ENCODE assay signal across 1 cellular context in the genomic region with DNA sequence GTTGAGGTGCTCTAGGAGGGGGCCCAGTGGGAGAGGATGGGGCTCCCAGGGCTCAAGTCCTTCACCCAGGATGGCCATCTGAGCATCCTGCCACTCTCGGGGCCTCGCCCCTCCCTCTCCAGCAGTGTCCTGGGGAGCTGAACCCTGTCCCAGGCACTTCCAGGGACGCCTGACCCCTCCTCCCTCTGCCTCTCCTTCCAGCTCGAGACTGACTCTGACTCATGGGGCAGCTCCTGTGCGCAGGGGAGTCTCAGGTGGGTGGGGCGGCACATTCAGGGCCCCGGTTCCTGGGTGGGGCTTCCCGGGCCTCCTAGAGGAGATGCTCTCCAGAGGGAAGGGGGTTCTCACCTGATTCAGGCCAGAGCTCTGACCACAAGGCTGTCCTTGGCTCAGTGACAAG.
TF ChIP-seq lines count a peak whose summit lies in the region.

No MANE protein-coding gene starts in this region.

TF ChIP-seq in GM23338, 12 proteins besides CTCF, POLR2A, EP300 and RAD21 (continued from another document):
- TF ChIP-seq, protein P1, sequence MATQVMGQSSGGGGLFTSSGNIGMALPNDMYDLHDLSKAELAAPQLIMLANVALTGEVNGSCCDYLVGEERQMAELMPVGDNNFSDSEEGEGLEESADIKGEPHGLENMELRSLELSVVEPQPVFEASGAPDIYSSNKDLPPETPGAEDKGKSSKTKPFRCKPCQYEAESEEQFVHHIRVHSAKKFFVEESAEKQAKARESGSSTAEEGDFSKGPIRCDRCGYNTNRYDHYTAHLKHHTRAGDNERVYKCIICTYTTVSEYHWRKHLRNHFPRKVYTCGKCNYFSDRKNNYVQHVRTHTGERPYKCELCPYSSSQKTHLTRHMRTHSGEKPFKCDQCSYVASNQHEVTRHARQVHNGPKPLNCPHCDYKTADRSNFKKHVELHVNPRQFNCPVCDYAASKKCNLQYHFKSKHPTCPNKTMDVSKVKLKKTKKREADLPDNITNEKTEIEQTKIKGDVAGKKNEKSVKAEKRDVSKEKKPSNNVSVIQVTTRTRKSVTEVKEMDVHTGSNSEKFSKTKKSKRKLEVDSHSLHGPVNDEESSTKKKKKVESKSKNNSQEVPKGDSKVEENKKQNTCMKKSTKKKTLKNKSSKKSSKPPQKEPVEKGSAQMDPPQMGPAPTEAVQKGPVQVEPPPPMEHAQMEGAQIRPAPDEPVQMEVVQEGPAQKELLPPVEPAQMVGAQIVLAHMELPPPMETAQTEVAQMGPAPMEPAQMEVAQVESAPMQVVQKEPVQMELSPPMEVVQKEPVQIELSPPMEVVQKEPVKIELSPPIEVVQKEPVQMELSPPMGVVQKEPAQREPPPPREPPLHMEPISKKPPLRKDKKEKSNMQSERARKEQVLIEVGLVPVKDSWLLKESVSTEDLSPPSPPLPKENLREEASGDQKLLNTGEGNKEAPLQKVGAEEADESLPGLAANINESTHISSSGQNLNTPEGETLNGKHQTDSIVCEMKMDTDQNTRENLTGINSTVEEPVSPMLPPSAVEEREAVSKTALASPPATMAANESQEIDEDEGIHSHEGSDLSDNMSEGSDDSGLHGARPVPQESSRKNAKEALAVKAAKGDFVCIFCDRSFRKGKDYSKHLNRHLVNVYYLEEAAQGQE (IDR thresholded peaks at IDR 0.05; ENCODE audit: unreplicated experiment): no peak
- TF ChIP-seq, protein P2, sequence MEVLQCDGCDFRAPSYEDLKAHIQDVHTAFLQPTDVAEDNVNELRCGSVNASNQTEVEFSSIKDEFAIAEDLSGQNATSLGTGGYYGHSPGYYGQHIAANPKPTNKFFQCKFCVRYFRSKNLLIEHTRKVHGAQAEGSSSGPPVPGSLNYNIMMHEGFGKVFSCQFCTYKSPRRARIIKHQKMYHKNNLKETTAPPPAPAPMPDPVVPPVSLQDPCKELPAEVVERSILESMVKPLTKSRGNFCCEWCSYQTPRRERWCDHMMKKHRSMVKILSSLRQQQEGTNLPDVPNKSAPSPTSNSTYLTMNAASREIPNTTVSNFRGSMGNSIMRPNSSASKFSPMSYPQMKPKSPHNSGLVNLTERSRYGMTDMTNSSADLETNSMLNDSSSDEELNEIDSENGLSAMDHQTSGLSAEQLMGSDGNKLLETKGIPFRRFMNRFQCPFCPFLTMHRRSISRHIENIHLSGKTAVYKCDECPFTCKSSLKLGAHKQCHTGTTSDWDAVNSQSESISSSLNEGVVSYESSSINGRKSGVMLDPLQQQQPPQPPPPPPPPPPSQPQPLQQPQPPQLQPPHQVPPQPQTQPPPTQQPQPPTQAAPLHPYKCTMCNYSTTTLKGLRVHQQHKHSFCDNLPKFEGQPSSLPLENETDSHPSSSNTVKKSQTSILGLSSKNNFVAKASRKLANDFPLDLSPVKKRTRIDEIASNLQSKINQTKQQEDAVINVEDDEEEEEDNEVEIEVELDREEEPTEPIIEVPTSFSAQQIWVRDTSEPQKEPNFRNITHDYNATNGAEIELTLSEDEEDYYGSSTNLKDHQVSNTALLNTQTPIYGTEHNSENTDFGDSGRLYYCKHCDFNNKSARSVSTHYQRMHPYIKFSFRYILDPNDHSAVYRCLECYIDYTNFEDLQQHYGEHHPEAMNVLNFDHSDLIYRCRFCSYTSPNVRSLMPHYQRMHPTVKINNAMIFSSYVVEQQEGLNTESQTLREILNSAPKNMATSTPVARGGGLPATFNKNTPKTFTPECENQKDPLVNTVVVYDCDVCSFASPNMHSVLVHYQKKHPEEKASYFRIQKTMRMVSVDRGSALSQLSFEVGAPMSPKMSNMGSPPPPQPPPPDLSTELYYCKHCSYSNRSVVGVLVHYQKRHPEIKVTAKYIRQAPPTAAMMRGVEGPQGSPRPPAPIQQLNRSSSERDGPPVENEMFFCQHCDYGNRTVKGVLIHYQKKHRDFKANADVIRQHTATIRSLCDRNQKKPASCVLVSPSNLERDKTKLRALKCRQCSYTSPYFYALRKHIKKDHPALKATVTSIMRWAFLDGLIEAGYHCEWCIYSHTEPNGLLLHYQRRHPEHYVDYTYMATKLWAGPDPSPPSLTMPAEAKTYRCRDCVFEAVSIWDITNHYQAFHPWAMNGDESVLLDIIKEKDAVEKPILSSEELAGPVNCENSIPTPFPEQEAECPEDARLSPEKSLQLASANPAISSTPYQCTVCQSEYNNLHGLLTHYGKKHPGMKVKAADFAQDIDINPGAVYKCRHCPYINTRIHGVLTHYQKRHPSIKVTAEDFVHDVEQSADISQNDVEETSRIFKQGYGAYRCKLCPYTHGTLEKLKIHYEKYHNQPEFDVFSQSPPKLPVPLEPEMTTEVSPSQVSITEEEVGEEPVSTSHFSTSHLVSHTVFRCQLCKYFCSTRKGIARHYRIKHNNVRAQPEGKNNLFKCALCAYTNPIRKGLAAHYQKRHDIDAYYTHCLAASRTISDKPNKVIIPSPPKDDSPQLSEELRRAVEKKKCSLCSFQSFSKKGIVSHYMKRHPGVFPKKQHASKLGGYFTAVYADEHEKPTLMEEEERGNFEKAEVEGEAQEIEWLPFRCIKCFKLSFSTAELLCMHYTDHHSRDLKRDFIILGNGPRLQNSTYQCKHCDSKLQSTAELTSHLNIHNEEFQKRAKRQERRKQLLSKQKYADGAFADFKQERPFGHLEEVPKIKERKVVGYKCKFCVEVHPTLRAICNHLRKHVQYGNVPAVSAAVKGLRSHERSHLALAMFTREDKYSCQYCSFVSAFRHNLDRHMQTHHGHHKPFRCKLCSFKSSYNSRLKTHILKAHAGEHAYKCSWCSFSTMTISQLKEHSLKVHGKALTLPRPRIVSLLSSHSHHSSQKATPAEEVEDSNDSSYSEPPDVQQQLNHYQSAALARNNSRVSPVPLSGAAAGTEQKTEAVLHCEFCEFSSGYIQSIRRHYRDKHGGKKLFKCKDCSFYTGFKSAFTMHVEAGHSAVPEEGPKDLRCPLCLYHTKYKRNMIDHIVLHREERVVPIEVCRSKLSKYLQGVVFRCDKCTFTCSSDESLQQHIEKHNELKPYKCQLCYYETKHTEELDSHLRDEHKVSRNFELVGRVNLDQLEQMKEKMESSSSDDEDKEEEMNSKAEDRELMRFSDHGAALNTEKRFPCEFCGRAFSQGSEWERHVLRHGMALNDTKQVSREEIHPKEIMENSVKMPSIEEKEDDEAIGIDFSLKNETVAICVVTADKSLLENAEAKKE (CRISPR knock-in tag; IDR thresholded peaks at IDR 0.05): no peak
- no peak for TF ChIP-seq STAT1 (IDR thresholded peaks at IDR 0.05; ENCODE audit: unreplicated experiment)
- TF ChIP-seq JUNB (IDR thresholded peaks at IDR 0.05; ENCODE audit: unreplicated experiment): no peak
- TF ChIP-seq CREB1 (CRISPR knock-in tag; IDR thresholded peaks at IDR 0.05; ENCODE audit: low read depth): no peak
- TF ChIP-seq, protein P3, sequence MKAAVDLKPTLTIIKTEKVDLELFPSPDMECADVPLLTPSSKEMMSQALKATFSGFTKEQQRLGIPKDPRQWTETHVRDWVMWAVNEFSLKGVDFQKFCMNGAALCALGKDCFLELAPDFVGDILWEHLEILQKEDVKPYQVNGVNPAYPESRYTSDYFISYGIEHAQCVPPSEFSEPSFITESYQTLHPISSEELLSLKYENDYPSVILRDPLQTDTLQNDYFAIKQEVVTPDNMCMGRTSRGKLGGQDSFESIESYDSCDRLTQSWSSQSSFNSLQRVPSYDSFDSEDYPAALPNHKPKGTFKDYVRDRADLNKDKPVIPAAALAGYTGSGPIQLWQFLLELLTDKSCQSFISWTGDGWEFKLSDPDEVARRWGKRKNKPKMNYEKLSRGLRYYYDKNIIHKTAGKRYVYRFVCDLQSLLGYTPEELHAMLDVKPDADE (IDR thresholded peaks at IDR 0.05): no peak
- TF ChIP-seq EZH2 (IDR thresholded peaks at IDR 0.05; ENCODE audit: low read depth, unreplicated experiment): no peak
- no peak for TF ChIP-seq NANOG (IDR thresholded peaks at IDR 0.05; ENCODE audit: borderline replicate concordance)
- no peak for TF ChIP-seq EZH2phosphoT487 (IDR thresholded peaks at IDR 0.05; ENCODE audit: unreplicated experiment)
- no peak for TF ChIP-seq ZNF331 (CRISPR knock-in tag; IDR thresholded peaks at IDR 0.05; ENCODE audit: low read depth)
